Comparison of ENCODE assay signal across 1 cellular context in the genomic region with DNA sequence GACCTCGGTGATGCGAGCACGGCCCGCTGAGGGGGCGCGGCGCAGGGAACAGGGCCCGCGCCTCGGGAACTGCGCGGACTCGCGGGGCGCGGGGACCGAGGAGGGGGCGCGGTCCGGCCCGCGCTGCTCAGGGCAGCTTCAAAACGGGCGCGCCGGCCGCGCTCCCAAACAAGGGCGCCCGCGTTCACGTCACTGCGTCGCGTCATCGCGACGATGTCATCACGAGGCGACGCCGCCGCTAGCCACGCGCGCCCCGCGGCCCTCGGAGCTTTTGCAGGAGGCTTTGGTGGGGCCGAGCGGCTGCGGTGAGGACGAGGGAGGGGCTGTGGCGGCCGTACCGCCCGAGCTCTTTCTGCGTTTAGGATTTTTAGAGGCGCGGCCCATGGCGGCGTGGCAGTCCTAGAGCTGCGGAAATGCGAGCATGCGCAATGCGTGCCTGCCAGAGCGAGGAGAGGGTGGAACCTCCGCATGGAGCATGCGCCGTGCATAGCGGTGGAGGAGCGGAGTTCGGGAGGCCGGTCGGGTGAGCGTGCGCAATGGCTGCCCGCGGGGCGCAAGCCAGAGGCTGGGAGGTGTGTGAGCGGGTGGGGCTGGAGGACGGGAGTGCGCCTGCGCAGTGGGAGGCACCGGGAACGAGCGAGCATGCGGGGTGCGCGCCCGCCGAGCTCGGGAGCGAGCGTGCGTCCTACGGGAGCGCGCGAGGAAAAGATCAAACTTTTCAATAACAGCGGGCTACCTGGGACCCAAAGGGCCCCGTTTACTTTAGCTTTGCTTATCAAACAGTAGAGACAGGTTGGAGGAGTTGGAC.
TF ChIP-seq lines count a peak whose summit lies in the region.

A gene with protein sequence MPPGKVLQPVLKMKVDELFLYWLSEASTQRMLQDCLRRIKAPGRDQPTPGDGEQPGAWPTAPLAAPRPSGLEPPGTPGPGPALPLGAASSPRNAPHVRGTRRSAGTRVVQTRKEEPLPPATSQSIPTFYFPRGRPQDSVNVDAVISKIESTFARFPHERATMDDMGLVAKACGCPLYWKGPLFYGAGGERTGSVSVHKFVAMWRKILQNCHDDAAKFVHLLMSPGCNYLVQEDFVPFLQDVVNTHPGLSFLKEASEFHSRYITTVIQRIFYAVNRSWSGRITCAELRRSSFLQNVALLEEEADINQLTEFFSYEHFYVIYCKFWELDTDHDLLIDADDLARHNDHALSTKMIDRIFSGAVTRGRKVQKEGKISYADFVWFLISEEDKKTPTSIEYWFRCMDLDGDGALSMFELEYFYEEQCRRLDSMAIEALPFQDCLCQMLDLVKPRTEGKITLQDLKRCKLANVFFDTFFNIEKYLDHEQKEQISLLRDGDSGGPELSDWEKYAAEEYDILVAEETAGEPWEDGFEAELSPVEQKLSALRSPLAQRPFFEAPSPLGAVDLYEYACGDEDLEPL (minus strand): TSS at position 140 of the 808 bp plus-strand sequence. CDS start 216 bp downstream, outside the sequence.

TF ChIP-seq in HepG2, 621 proteins besides CTCF, POLR2A, EP300 and RAD21 (continued from another document and continues in another):
- TF ChIP-seq, protein P1, sequence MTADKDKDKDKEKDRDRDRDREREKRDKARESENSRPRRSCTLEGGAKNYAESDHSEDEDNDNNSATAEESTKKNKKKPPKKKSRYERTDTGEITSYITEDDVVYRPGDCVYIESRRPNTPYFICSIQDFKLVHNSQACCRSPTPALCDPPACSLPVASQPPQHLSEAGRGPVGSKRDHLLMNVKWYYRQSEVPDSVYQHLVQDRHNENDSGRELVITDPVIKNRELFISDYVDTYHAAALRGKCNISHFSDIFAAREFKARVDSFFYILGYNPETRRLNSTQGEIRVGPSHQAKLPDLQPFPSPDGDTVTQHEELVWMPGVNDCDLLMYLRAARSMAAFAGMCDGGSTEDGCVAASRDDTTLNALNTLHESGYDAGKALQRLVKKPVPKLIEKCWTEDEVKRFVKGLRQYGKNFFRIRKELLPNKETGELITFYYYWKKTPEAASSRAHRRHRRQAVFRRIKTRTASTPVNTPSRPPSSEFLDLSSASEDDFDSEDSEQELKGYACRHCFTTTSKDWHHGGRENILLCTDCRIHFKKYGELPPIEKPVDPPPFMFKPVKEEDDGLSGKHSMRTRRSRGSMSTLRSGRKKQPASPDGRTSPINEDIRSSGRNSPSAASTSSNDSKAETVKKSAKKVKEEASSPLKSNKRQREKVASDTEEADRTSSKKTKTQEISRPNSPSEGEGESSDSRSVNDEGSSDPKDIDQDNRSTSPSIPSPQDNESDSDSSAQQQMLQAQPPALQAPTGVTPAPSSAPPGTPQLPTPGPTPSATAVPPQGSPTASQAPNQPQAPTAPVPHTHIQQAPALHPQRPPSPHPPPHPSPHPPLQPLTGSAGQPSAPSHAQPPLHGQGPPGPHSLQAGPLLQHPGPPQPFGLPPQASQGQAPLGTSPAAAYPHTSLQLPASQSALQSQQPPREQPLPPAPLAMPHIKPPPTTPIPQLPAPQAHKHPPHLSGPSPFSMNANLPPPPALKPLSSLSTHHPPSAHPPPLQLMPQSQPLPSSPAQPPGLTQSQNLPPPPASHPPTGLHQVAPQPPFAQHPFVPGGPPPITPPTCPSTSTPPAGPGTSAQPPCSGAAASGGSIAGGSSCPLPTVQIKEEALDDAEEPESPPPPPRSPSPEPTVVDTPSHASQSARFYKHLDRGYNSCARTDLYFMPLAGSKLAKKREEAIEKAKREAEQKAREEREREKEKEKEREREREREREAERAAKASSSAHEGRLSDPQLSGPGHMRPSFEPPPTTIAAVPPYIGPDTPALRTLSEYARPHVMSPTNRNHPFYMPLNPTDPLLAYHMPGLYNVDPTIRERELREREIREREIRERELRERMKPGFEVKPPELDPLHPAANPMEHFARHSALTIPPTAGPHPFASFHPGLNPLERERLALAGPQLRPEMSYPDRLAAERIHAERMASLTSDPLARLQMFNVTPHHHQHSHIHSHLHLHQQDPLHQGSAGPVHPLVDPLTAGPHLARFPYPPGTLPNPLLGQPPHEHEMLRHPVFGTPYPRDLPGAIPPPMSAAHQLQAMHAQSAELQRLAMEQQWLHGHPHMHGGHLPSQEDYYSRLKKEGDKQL (CRISPR knock-in tag; IDR thresholded peaks at IDR 0.05; ENCODE audit: low read depth): peak; percentile 12
- 0 out of 2 replicates have a peak, but pooled peaks have one; percentile 63 for TF ChIP-seq FOXC1 (CRISPR knock-in tag; IDR thresholded peaks at IDR 0.05; ENCODE audit: borderline replicate concordance)
- TF ChIP-seq ZBTB42 (CRISPR knock-in tag; IDR thresholded peaks at IDR 0.05): no peak
- TF ChIP-seq ISL2 (CRISPR knock-in tag; IDR thresholded peaks at IDR 0.05): peak; percentile 81
- TF ChIP-seq ZKSCAN1 (IDR thresholded peaks at IDR 0.05; ENCODE audit: low read length): 0 out of 2 replicates have a peak, but pooled peaks have one; percentile 11
- TF ChIP-seq ZNF598 (CRISPR knock-in tag; IDR thresholded peaks at IDR 0.05; ENCODE audit: borderline replicate concordance): peak; percentile 91; the same call in 1 of the 2 replicates
- no peak for TF ChIP-seq MTF1 (CRISPR knock-in tag; IDR thresholded peaks at IDR 0.05)
- TF ChIP-seq, protein P2, sequence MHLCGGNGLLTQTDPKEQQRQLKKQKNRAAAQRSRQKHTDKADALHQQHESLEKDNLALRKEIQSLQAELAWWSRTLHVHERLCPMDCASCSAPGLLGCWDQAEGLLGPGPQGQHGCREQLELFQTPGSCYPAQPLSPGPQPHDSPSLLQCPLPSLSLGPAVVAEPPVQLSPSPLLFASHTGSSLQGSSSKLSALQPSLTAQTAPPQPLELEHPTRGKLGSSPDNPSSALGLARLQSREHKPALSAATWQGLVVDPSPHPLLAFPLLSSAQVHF (CRISPR knock-in tag; IDR thresholded peaks at IDR 0.05): peak; percentile 83
- TF ChIP-seq, protein P3, sequence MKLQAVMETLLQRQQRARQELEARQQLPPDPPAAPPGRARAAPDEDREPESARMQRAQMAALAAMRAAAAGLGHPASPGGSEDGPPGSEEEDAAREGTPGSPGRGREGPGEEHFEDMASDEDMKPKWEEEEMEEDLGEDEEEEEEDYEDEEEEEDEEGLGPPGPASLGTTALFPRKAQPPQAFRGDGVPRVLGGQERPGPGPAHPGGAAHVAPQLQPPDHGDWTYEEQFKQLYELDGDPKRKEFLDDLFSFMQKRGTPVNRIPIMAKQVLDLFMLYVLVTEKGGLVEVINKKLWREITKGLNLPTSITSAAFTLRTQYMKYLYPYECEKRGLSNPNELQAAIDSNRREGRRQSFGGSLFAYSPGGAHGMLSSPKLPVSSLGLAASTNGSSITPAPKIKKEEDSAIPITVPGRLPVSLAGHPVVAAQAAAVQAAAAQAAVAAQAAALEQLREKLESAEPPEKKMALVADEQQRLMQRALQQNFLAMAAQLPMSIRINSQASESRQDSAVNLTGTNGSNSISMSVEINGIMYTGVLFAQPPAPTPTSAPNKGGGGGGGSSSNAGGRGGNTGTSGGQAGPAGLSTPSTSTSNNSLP (IDR thresholded peaks at IDR 0.05; ENCODE audit: low read depth, low read length): no peak
- TF ChIP-seq JARID2 (CRISPR knock-in tag; IDR thresholded peaks at IDR 0.05; ENCODE audit: insufficient replicate concordance): peak; percentile 48
- TF ChIP-seq SNAPC2 (CRISPR knock-in tag; IDR thresholded peaks at IDR 0.05): no peak
- peak; percentile 91; the same call in 1 of the 2 replicates for TF ChIP-seq ZNF44 (CRISPR knock-in tag; IDR thresholded peaks at IDR 0.05)
- TF ChIP-seq NR2C2 (CRISPR knock-in tag; IDR thresholded peaks at IDR 0.05; ENCODE audit: borderline replicate concordance): peak; percentile 79
- TF ChIP-seq, protein P4, sequence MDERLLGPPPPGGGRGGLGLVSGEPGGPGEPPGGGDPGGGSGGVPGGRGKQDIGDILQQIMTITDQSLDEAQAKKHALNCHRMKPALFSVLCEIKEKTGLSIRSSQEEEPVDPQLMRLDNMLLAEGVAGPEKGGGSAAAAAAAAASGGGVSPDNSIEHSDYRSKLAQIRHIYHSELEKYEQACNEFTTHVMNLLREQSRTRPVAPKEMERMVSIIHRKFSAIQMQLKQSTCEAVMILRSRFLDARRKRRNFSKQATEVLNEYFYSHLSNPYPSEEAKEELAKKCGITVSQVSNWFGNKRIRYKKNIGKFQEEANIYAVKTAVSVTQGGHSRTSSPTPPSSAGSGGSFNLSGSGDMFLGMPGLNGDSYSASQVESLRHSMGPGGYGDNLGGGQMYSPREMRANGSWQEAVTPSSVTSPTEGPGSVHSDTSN (CRISPR knock-in tag; IDR thresholded peaks at IDR 0.05): no peak
- no peak for TF ChIP-seq KLF13 (CRISPR knock-in tag; IDR thresholded peaks at IDR 0.05)
- TF ChIP-seq NBN (conservative IDR thresholded peaks at IDR 0.05): no peak
- no peak for TF ChIP-seq ZFP36 (IDR thresholded peaks at IDR 0.05; ENCODE audit: borderline replicate concordance, low read depth, low read length, partially characterized antibody)
- TF ChIP-seq BORCS8-MEF2B (CRISPR knock-in tag; IDR thresholded peaks at IDR 0.05): peak; percentile 87
- TF ChIP-seq CBFB (CRISPR knock-in tag; IDR thresholded peaks at IDR 0.05): peak; percentile 88; the same call in 1 of the 2 replicates
- peak; percentile 97 for TF ChIP-seq KDM2A (CRISPR knock-in tag; IDR thresholded peaks at IDR 0.05; ENCODE audit: borderline replicate concordance, low read depth)
- TF ChIP-seq, protein P5, sequence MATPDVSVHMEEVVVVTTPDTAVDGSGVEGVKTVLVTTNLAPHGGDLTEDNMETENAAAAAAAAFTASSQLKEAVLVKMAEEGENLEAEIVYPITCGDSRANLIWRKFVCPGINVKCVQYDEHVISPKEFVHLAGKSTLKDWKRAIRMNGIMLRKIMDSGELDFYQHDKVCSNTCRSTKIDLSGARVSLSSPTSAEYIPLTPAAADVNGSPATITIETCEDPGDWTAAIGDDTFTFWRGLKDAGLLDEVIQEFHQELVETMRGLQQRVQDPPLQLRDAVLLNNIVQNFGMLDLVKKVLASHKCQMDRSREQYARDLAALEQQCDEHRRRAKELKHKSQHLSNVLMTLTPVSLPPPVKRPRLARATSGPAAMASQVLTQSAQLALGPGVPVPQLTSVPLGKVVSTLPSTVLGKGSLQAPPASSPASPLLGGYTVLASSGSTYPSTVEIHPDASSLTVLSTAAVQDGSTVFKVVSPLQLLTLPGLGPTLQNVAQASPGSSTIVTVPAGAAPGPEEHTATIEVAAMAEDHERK (CRISPR knock-in tag; IDR thresholded peaks at IDR 0.05; ENCODE audit: low read depth): peak; percentile 80
- 0 out of 2 replicates have a peak, but pooled peaks have one; percentile 8 for TF ChIP-seq RFX5 (IDR thresholded peaks at IDR 0.05; ENCODE audit: low read depth, low read length)
- TF ChIP-seq, protein P6, sequence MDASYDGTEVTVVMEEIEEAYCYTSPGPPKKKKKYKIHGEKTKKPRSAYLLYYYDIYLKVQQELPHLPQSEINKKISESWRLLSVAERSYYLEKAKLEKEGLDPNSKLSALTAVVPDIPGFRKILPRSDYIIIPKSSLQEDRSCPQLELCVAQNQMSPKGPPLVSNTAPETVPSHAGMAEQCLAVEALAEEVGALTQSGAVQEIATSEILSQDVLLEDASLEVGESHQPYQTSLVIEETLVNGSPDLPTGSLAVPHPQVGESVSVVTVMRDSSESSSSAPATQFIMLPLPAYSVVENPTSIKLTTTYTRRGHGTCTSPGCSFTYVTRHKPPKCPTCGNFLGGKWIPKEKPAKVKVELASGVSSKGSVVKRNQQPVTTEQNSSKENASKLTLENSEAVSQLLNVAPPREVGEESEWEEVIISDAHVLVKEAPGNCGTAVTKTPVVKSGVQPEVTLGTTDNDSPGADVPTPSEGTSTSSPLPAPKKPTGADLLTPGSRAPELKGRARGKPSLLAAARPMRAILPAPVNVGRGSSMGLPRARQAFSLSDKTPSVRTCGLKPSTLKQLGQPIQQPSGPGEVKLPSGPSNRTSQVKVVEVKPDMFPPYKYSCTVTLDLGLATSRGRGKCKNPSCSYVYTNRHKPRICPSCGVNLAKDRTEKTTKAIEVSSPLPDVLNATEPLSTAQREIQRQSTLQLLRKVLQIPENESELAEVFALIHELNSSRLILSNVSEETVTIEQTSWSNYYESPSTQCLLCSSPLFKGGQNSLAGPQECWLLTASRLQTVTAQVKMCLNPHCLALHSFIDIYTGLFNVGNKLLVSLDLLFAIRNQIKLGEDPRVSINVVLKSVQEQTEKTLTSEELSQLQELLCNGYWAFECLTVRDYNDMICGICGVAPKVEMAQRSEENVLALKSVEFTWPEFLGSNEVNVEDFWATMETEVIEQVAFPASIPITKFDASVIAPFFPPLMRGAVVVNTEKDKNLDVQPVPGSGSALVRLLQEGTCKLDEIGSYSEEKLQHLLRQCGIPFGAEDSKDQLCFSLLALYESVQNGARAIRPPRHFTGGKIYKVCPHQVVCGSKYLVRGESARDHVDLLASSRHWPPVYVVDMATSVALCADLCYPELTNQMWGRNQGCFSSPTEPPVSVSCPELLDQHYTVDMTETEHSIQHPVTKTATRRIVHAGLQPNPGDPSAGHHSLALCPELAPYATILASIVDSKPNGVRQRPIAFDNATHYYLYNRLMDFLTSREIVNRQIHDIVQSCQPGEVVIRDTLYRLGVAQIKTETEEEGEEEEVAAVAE (CRISPR knock-in tag; IDR thresholded peaks at IDR 0.05; ENCODE audit: borderline replicate concordance): peak; percentile 33; the same call in 1 of the 2 replicates
- TF ChIP-seq HOXD1 (CRISPR knock-in tag; IDR thresholded peaks at IDR 0.05): peak; percentile 79; the same call in 1 of the 2 replicates
- TF ChIP-seq THYN1 (CRISPR knock-in tag; IDR thresholded peaks at IDR 0.05; ENCODE audit: borderline replicate concordance, low read depth): no peak
- TF ChIP-seq GZF1 (CRISPR knock-in tag; IDR thresholded peaks at IDR 0.05): no peak
- 0 out of 2 replicates have a peak, but pooled peaks have one; percentile 17 for TF ChIP-seq TMF1 (CRISPR knock-in tag; IDR thresholded peaks at IDR 0.05; ENCODE audit: low read depth)
- TF ChIP-seq, protein P7, sequence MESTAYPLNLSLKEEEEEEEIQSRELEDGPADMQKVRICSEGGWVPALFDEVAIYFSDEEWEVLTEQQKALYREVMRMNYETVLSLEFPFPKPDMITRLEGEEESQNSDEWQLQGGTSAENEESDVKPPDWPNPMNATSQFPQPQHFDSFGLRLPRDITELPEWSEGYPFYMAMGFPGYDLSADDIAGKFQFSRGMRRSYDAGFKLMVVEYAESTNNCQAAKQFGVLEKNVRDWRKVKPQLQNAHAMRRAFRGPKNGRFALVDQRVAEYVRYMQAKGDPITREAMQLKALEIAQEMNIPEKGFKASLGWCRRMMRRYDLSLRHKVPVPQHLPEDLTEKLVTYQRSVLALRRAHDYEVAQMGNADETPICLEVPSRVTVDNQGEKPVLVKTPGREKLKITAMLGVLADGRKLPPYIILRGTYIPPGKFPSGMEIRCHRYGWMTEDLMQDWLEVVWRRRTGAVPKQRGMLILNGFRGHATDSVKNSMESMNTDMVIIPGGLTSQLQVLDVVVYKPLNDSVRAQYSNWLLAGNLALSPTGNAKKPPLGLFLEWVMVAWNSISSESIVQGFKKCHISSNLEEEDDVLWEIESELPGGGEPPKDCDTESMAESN (CRISPR knock-in tag; conservative IDR thresholded peaks at IDR 0.05): peak; percentile 84; the same call in 1 of the 2 replicates
- TF ChIP-seq ZNF572 (CRISPR knock-in tag; IDR thresholded peaks at IDR 0.05): 0 out of 2 replicates have a peak, but pooled peaks have one; percentile 22
